Comparison of ENCODE assay signal across 2 cellular contexts in genomic region chr1:26418865-26419349, GRCh38.
TF ChIP-seq lines count a peak whose summit lies in the region.

No MANE protein-coding gene starts in this region.

TF ChIP-seq in GM23338, 12 proteins besides CTCF, POLR2A, EP300 and RAD21:
- TF ChIP-seq REST (IDR thresholded peaks at IDR 0.05; ENCODE audit: unreplicated experiment), result peak; percentile 18
- peak; percentile 71 for TF ChIP-seq POLR2AphosphoS5 (IDR thresholded peaks at IDR 0.05; ENCODE audit: low read depth)
- TF ChIP-seq ZNF462 (CRISPR knock-in tag; IDR thresholded peaks at IDR 0.05), result 0 out of 2 replicates have a peak, but pooled peaks have one; percentile 54
- TF ChIP-seq JUNB (IDR thresholded peaks at IDR 0.05; ENCODE audit: unreplicated experiment), result no peak

TF ChIP-seq in HEK293T, 16 proteins besides CTCF, POLR2A, EP300 and RAD21:
- TF ChIP-seq LEF1 (IDR thresholded peaks at IDR 0.05; ENCODE audit: borderline replicate concordance), result no peak
- no peak for TF ChIP-seq ZNF384 (IDR thresholded peaks at IDR 0.05)
- no peak for TF ChIP-seq TARDBP (IDR thresholded peaks at IDR 0.05)
- TF ChIP-seq PKNOX1 (IDR thresholded peaks at IDR 0.05), result no peak
- TF ChIP-seq SP1 (IDR thresholded peaks at IDR 0.05), result no peak
- no peak for TF ChIP-seq FOXA1 (IDR thresholded peaks at IDR 0.05)
- no peak for TF ChIP-seq HDGF (IDR thresholded peaks at IDR 0.05; ENCODE audit: borderline replicate concordance)
- no peak for TF ChIP-seq FOXK2 (IDR thresholded peaks at IDR 0.05)
- no peak for TF ChIP-seq ARNT (IDR thresholded peaks at IDR 0.05)
- no peak for TF ChIP-seq FOXM1 (IDR thresholded peaks at IDR 0.05; ENCODE audit: borderline replicate concordance)
- TF ChIP-seq BHLHE40 (IDR thresholded peaks at IDR 0.05; ENCODE audit: borderline replicate concordance), result no peak
- TF ChIP-seq ELF4 (IDR thresholded peaks at IDR 0.05), result no peak
- TF ChIP-seq CTBP1 (IDR thresholded peaks at IDR 0.05; ENCODE audit: borderline replicate concordance), result no peak
- no peak for TF ChIP-seq SUZ12 (IDR thresholded peaks at IDR 0.05)
- TF ChIP-seq NFRKB (IDR thresholded peaks at IDR 0.05), result no peak
- no peak for TF ChIP-seq L3MBTL2 (conservative IDR thresholded peaks at IDR 0.05)
